Comparison of ENCODE assay signal across 18 cellular contexts in the genomic region with DNA sequence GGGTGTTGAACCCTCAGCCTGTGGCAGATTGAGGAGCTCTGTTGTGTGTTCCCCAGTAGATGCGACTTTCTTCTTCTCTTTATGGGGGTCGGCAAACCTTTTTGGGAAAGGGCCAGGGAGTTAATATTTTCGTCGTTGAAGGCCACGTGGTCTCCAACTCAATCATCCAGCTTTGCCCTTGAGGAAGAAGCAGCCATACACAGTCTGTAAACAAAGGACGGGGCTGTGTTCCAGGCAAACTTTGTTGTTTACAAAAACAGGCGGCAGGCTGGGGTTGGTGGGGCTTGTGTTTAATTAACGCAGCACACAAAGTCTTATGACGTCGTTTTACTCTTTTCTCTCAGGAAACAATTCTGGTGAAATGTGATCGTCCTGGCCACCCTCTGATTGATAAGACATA. TPM values are rescaled to one million over a fixed set of nuclear protein-coding genes. Genes with fewer than 3 reads are reported as not detected.
DNase-seq lines count a peak whose midpoint lies in the region; ATAC-seq, FAIRE-seq and TF ChIP-seq lines count a peak whose summit lies in the region.
"Had no signal": no experiment of that assay in that cellular context is flagged by ENCODE, and none has a peak within 500 bp of the region (broad histone marks: within the 10 kb centered on the region; RNA-seq: fewer than 3 reads in every experiment).

No MANE protein-coding gene starts in this region.

- no peak overlapping the region for H2AFZ ChIP-seq in K562 (ENCODE audit: low read depth, low read length)

- H3K4me1 ChIP-seq in K562 (replicated peaks in 1 of 2; ENCODE audit: control insufficient read depth in 2 of 2, insufficient read depth in 2 of 2, low read length in 2 of 2) (no peaks in the 10 kb centered on the region), kidney (ENCODE audit: control insufficient read depth in 1 of 2, insufficient read depth in 1 of 2, low read depth in 1 of 2, low read length in 2 of 2) (no peaks in the 10 kb centered on the region)

- in situ Hi-C loops in K562 (cut with MboI): no loop called here

- H4K20me1 ChIP-seq in K562 (replicated peaks; ENCODE audit: control insufficient read depth, insufficient read depth, low read length): no peaks in the 10 kb centered on the region

- peak; percentile 37 for DNase-seq in NCI-H2029 (lab: John Stamatoyannopoulos, UW)
- DNase-seq in K562 (ENCODE audit: extremely low read depth in 1 of 4, low spot score in 3 of 4): no peak
- DNase-seq in left colon: no peak
- DNase-seq in osteocyte (ENCODE audit: extremely low spot score, unreplicated experiment): peak; percentile 30
- no peak for DNase-seq in erythroblast (lab: John Stamatoyannopoulos, UW)
- DNase-seq in activated T-cell treated with anti-CD3 and anti-CD28 coated beads, Interleukin-2, amount 50 U/mL, for 4 hours: no peak
- DNase-seq in SHP77 (lab: John Stamatoyannopoulos, UW): no peak
- DNase-seq in kidney: no peak
- DNase-seq: AML-193; Calu3; CD4-positive, CD25-positive, alpha-beta regulatory T cell; NCI-H1436 treated with DMSO at 0.1 percent for 48 hours; NCI-H2107; NCI-H446 treated with DMSO at 0.1 percent for 48 hours; SIG-M5 had no signal

- no peak overlapping the region for H3K27ac Mint-ChIP-seq in osteocyte (ENCODE audit: unreplicated experiment)
- H3K27ac Mint-ChIP-seq: CD4-positive, CD25-positive, alpha-beta regulatory T cell had no signal

- H3K4me2 ChIP-seq in K562 (ENCODE audit: insufficient read depth, low read length): no peak overlapping the region

- no peaks in the 10 kb centered on the region for H3K9me1 ChIP-seq in K562 (ENCODE audit: control insufficient read depth, insufficient read depth, low read length)

- H3K27me3 ChIP-seq in K562 (ENCODE audit: control insufficient read depth in 2 of 2, insufficient read depth in 2 of 2, low read length in 2 of 2): peaks cover 38 to 45% of the 10 kb centered on the region in 2 experiments

- no peak overlapping the region for H3K4me3 Mint-ChIP-seq in osteocyte (ENCODE audit: unreplicated experiment)
- no peak overlapping the region for H3K4me3 Mint-ChIP-seq in activated T-cell treated with anti-CD3 and anti-CD28 coated beads, Interleukin-2, amount 50 U/mL, for 4 hours
- H3K4me3 Mint-ChIP-seq: CD4-positive, CD25-positive, alpha-beta regulatory T cell had no signal

- H3K9me3 ChIP-seq in K562 (replicated peaks; ENCODE audit: control insufficient read depth, insufficient read depth, low read depth, low read length) (0 out of 2 replicates have a peak, but pooled peaks cover under 1% of the 10 kb centered on the region), kidney (ENCODE audit: control insufficient read depth in 1 of 2, low read length in 2 of 2) (no peaks in the 10 kb centered on the region)

- no peak for TF ChIP-seq CTCF in K562 (IDR thresholded peaks at IDR 0.05 in 2 of 3, conservative IDR thresholded peaks at IDR 0.05 in 1 of 3; ENCODE audit: insufficient read depth in 2 of 3, low read depth in 1 of 3, low read length in 3 of 3)
- no peak for TF ChIP-seq CTCF in osteocyte (IDR thresholded peaks at IDR 0.05)
- TF ChIP-seq CTCF in kidney (IDR thresholded peaks at IDR 0.05; ENCODE audit: borderline replicate concordance, extremely low read depth, insufficient read depth): no peak

- FAIRE-seq in K562 (lab: Jason Lieb, UNC): no peak
- no peak for FAIRE-seq in kidney (lab: Jason Lieb, UNC)
- FAIRE-seq: G401.6 had no signal

- H3K27ac ChIP-seq in K562 (ENCODE audit: extremely low read depth, low read depth, low read length) (no peak overlapping the region), kidney (ENCODE audit: low read depth in 2 of 2, low read length in 2 of 2) (no peak overlapping the region)

- 0% methylated on average over 11 of the region's 11 CpGs for WGBS in K562 (ENCODE audit: insufficient coverage, low coverage, missing lambda C conversion rate)

- H3K36me3 ChIP-seq in K562 (ENCODE audit: control insufficient read depth, insufficient read depth, low read length): no peaks in the 10 kb centered on the region
- H3K36me3 ChIP-seq in kidney (ENCODE audit: control insufficient read depth in 1 of 2, insufficient read depth in 2 of 2, low read length in 2 of 2): no peaks in the 10 kb centered on the region

- H3K27me3 Mint-ChIP-seq in osteocyte (ENCODE audit: unreplicated experiment): peaks cover 34% of the 10 kb centered on the region
- H3K27me3 Mint-ChIP-seq in activated T-cell treated with anti-CD3 and anti-CD28 coated beads, Interleukin-2, amount 50 U/mL, for 4 hours (ENCODE audit: low read depth): peaks cover 13% of the 10 kb centered on the region
- H3K27me3 Mint-ChIP-seq: CD4-positive, CD25-positive, alpha-beta regulatory T cell had no signal

- no peak for TF ChIP-seq POLR2A in K562 (conservative IDR thresholded peaks at IDR 0.05)
- no peak for TF ChIP-seq POLR2A in erythroblast (IDR thresholded peaks at IDR 0.05; ENCODE audit: low read length)

- peaks cover 13% of the 10 kb centered on the region for H3K9me3 Mint-ChIP-seq in osteocyte (ENCODE audit: unreplicated experiment)
- H3K9me3 Mint-ChIP-seq in activated T-cell treated with anti-CD3 and anti-CD28 coated beads, Interleukin-2, amount 50 U/mL, for 4 hours: peaks cover 5% of the 10 kb centered on the region

- POLR2A ChIA-PET in K562 (lab: Yijun Ruan, JAX): no interaction called here

- no peak for TF ChIP-seq RAD21 in K562 (CRISPR knock-in tag; conservative IDR thresholded peaks at IDR 0.05 in 1 of 2, IDR thresholded peaks at IDR 0.05 in 1 of 2)

- ATAC-seq in K562: no peak
- peak; percentile 23 for ATAC-seq in left colon
- no peak for ATAC-seq in activated T-cell treated with anti-CD3 and anti-CD28 coated beads, Interleukin-2, amount 50 U/mL, for 4 hours
- ATAC-seq: HCT116 had no signal

- CTCF ChIA-PET in K562 (lab: Yijun Ruan, JAX; ENCODE audit: low intra/inter-chr PET ratio): no interaction called here

- no TSS peak for BruUV-seq in K562 (replicated peaks; lab: Mats Ljungman, UMichigan)

- peaks cover 8% of the 10 kb centered on the region for H3K4me1 Mint-ChIP-seq in osteocyte (ENCODE audit: unreplicated experiment)
- no peaks in the 10 kb centered on the region for H3K4me1 Mint-ChIP-seq in activated T-cell treated with anti-CD3 and anti-CD28 coated beads, Interleukin-2, amount 50 U/mL, for 4 hours (ENCODE audit: low read depth)
- H3K4me1 Mint-ChIP-seq: CD4-positive, CD25-positive, alpha-beta regulatory T cell had no signal

- no peaks in the 10 kb centered on the region for H3K79me2 ChIP-seq in K562 (ENCODE audit: control insufficient read depth, insufficient read depth, low read length)

- no peak overlapping the region for H3K9ac ChIP-seq in K562 (ENCODE audit: insufficient read depth in 1 of 2, low read depth in 2 of 2, low read length in 2 of 2)
- no peak overlapping the region for H3K9ac ChIP-seq in kidney (ENCODE audit: low read length in 2 of 2)

- H3K4me3 ChIP-seq in K562 (no peak overlapping the region), kidney (ENCODE audit: low read length in 2 of 2) (no peak overlapping the region)

- H3K36me3 Mint-ChIP-seq in osteocyte (ENCODE audit: unreplicated experiment): no peaks in the 10 kb centered on the region
- no peaks in the 10 kb centered on the region for H3K36me3 Mint-ChIP-seq in activated T-cell treated with anti-CD3 and anti-CD28 coated beads, Interleukin-2, amount 50 U/mL, for 4 hours (ENCODE audit: insufficient read depth)
- H3K36me3 Mint-ChIP-seq: CD4-positive, CD25-positive, alpha-beta regulatory T cell had no signal

- TF ChIP-seq EP300 in K562 (IDR thresholded peaks at IDR 0.05; ENCODE audit: low read length): no peak

- intact Hi-C loops in K562 (cut with micrococcal nuclease): no loop called here
- intact Hi-C loops in left colon (cut with DNase I, micrococcal nuclease): no loop called here
- intact Hi-C loops in kidney (cut with DNase I): no loop called here

TF ChIP-seq in K562, 482 proteins besides CTCF, POLR2A, EP300 and RAD21:
- 0 out of 2 replicates have a peak, but pooled peaks have one; percentile 85 for TF ChIP-seq EZH2 (IDR thresholded peaks at IDR 0.05; ENCODE audit: borderline replicate concordance, low read depth, low read length)
- no peak for TF ChIP-seq PTTG1 (tag; IDR thresholded peaks at IDR 0.05; ENCODE audit: low read depth)

RNA-seq across cellular contexts. Expression of a gene that starts 20.2 kb away (rescaled TPM):
- total RNA-seq in K562 (2011; cell fraction: chromatin; rRNA removed; ENCODE audit: low replicate concordance): not detected in 2 replicates
- total RNA-seq in K562 (2011; cell fraction: nucleolus; rRNA removed): not detected in 2 replicates
- not detected in 2 replicates for total RNA-seq in K562 (2011; cell fraction: nucleoplasm; rRNA removed)
- total RNA-seq in K562 (2014; rRNA removed) (not detected in 2 replicates), K562 (2014; rRNA removed; fragmentation: Illumina TruSeq; extraction: Trizol) (not detected in 2 replicates), K562 (2015; rRNA removed; fragmentation: Illumina TruSeq; extraction: Trizol) (not detected in 2 replicates), K562 (2021) (0.24 TPM in 1 of 2 replicates, not detected in the other), left colon (under 1 TPM; 0.22 to 0.27 TPM), osteocyte (not detected in 2 replicates), kidney (not detected)
- polyA plus RNA-seq in K562 (2011; rRNA removed) (0.04 TPM in 1 of 2 replicates, not detected in the other), K562 (2014; fragmentation: Illumina TruSeq; extraction: Trizol) (not detected in 2 replicates), K562 (2014; fragmentation: Nextera tagmentation; extraction: Ambion mirVana) (under 1 TPM; 0.22 to 0.49 TPM), K562 (2014; rRNA removed) (not detected in 2 replicates), kidney (ENCODE audit: insufficient read depth, low read depth, low replicate concordance) (not detected)
- polyA plus RNA-seq in K562 (2011; cell fraction: cytosol; rRNA removed): 0.04 TPM in 1 of 2 replicates, not detected in the other
- not detected in 2 replicates for polyA plus RNA-seq in K562 (2011; cell fraction: nucleus; rRNA removed)
- polyA plus RNA-seq in K562 (2012): 0.08 and 0.47 TPM in 2 replicates
- polyA minus RNA-seq in K562 (2011; rRNA and poly(A)+ RNA removed): 0.98 TPM in 1 of 2 replicates, not detected in the other
- polyA minus RNA-seq in K562 (2011; cell fraction: cytosol; rRNA and poly(A)+ RNA removed): not detected in 2 replicates
- not detected in 2 replicates for polyA minus RNA-seq in K562 (2011; cell fraction: nucleus; rRNA and poly(A)+ RNA removed)
- total RNA-seq in activated T-cell treated with anti-CD3 and anti-CD28 coated beads, Interleukin-2, amount 50 U/mL, for 4 hours: not detected
- total RNA-seq: Calu3; CD4-positive, CD25-positive, alpha-beta regulatory T cell; HT1080 had no signal
- polyA plus RNA-seq: CD4-positive, CD25-positive, alpha-beta regulatory T cell had no signal

Comparison
In these comparisons a context has a peak if more than half of its experiments do, and no peak if none do; other contexts are left out.
1. DNase-seq: peak in NCI-H2029 (single experiment) and osteocyte (single experiment); none in K562 (0 of 4), left colon (0 of 2), erythroblast (0 of 2), activated T-cell treated with anti-CD3 and anti-CD28 coated beads, Interleukin-2, amount 50 U/mL, for 4 hours (single experiment), SHP77 (0 of 2) and kidney (single experiment).